8 cellular contexts compared by ENCODE assay signal in the genomic region with DNA sequence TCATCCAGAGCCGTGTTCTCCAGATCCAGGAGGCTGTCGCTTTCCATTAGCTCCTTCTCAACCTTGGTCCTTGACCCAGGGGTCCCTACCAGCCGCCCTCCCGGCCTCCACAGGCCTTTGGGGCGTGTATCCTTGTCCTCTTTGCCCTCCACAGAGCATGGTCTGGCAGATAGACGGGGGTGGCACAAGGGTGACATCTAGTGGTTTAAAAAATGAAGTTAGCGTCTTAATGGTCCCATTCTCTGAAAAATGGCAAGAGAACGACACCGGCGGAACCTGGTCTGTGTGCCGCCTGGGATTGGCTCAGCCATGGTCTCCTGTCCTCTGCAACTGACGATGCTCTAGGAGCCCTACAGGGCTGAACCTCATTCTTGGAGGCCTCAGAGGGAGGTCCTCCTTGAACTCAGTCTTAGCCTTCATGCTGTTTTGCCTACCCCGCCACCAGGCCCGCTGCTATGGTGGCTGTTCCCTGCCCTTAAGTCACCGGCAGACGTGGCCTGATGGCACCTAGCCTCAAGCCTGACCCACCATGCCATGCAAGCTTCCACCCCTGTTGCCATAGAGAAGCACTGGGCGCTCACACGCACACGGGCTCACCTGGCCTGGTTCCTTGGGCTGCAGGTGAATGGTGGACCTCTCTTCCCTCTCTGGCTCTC.
A peak's percentile ranks its signal among the peaks of the same experiment; 100 is the strongest.
DNase-seq lines count a peak whose midpoint lies in the region; ATAC-seq, FAIRE-seq and TF ChIP-seq lines count a peak whose summit lies in the region.

No MANE protein-coding gene starts in this region.

- no peaks in the 10 kb centered on the region; the same call in 1 of the 2 replicates for H3K79me2 ChIP-seq in GM12878 (ENCODE audit: control insufficient read depth, insufficient read depth, low read length)

- RAD21 ChIA-PET in GM12878 (lab: Charles Lee; ENCODE audit: unreplicated experiment) = interaction anchor here (0.7 to 3.5 kb wide), 7 partner anchors 25 to 191 kb away, joined by 3 to 31 read pairs (median 9); no protein-coding TSS in a partner anchor

- peak; percentile 13 for FAIRE-seq in GM12878 (lab: Jason Lieb, UNC)

- in situ Hi-C loops in Caki2 (cut with HindIII; ENCODE audit: low pct_unique_long_range_greater_than_20kb, low sequenced_read_pairs) = no loop called here
- in situ Hi-C loops in HAP-1 (cut with MboI; ENCODE audit: low sequenced_read_pairs) = loop anchor here (25.0 kb wide), 1 partner anchor 548 kb away; no protein-coding TSS in a partner anchor
- in situ Hi-C loops in GM12878 (cut with MboI) = no loop called here

- no peaks in the 10 kb centered on the region for H3K9me3 ChIP-seq in HAP-1
- H3K9me3 ChIP-seq in GM12878 (replicated peaks; ENCODE audit: control insufficient read depth, insufficient read depth, low read length) = no peaks in the 10 kb centered on the region; the same call in 2 of the 3 replicates

- TF ChIP-seq EP300 in GM12878 (IDR thresholded peaks at IDR 0.05; ENCODE audit: borderline replicate concordance in 1 of 2, control insufficient read depth in 1 of 2, low read depth in 2 of 2, low read length in 2 of 2) = no peak

- H3K4me1 ChIP-seq in HAP-1 = no peaks in the 10 kb centered on the region
- H3K4me1 ChIP-seq in GM12878 (ENCODE audit: control insufficient read depth, insufficient read depth, low read length) = no peaks in the 10 kb centered on the region

- no peaks in the 10 kb centered on the region for H4K20me1 ChIP-seq in GM12878 (ENCODE audit: control insufficient read depth, insufficient read depth)

- DNase-seq in Caki2 (ENCODE audit: low read depth) (peak; percentile 35), HAP-1 (ENCODE audit: low spot score in 2 of 2) (peak; percentile 59 to 71), NCI-H526 treated with DMSO at 0.1 percent for 48 hours (lab: John Stamatoyannopoulos, UW) (peak; percentile 2), GM12878 (ENCODE audit: low read depth, low spot score) (no peak), kidney tubule cell (ENCODE audit: low spot score) (peak; percentile 51)

- no TSS peak for BruUV-seq in GM12878 (replicated peaks; lab: Mats Ljungman, UMichigan)

- TF ChIP-seq POLR2A in GM12878 (IDR thresholded peaks at IDR 0.05; ENCODE audit: low read depth, low read length) = no peak

- WGBS in GM12878 (ENCODE audit: insufficient coverage, insufficient replicate concordance, low lambda C conversion rate, missing lambda C conversion rate) = 33% methylated on average over 19 of the region's 19 CpGs

- H3K27me3 ChIP-seq in HAP-1 (ENCODE audit: low read depth) = peaks cover 6% of the 10 kb centered on the region; the same call in 1 of the 2 replicates
- H3K27me3 ChIP-seq in GM12878 (replicated peaks in 1 of 2; ENCODE audit: control insufficient read depth in 2 of 2, insufficient read depth in 2 of 2, low read length in 1 of 2) = no peaks in the 10 kb centered on the region

- H3K27ac ChIP-seq in GM12878 (ENCODE audit: control insufficient read depth, insufficient read depth) = no peak overlapping the region

- CTCF ChIA-PET in GM12878 (lab: Yijun Ruan, JAX) = interaction anchor here (0.6 to 6.3 kb wide), 38 partner anchors 8 to 554 kb away, joined by 3 to 63 read pairs (median 4); no protein-coding TSS in a partner anchor

- peak; percentile 69 to 72 (median 70) for TF ChIP-seq CTCF in GM12878 (IDR thresholded peaks at IDR 0.05 in 2 of 3, conservative IDR thresholded peaks at IDR 0.05 in 1 of 3; ENCODE audit: control insufficient read depth in 2 of 3, extremely low read depth in 1 of 3, insufficient read depth in 1 of 3, low read depth in 3 of 3, low read length in 3 of 3)

- no peak overlapping the region for H3K9ac ChIP-seq in GM12878 (ENCODE audit: control insufficient read depth, insufficient read depth, low read length)

- ATAC-seq in GM12878 (peak; percentile 98), GM19397 (IDR thresholded peaks at IDR 0.05; ENCODE audit: unreplicated experiment) (no peak), HG02870 (IDR thresholded peaks at IDR 0.05; ENCODE audit: unreplicated experiment) (no peak), HG03039 (IDR thresholded peaks at IDR 0.05; ENCODE audit: unreplicated experiment) (no peak)

- H3K36me3 ChIP-seq in HAP-1 (replicated peaks) (no peaks in the 10 kb centered on the region), GM12878 (ENCODE audit: control insufficient read depth in 2 of 2, insufficient read depth in 2 of 2, low read length in 1 of 2) (no peaks in the 10 kb centered on the region)

- SMC1A ChIA-PET in GM12878 (lab: Charles Lee; ENCODE audit: uncharacterized antibody, unreplicated experiment) = interaction anchor here (0.5 to 3.8 kb wide), 15 partner anchors 12 to 192 kb away, joined by 3 to 50 read pairs (median 4); no protein-coding TSS in a partner anchor

- 0 out of 2 replicates have a peak overlapping the region, but pooled peaks have one; percentile 22 for H3K4me2 ChIP-seq in GM12878 (ENCODE audit: control insufficient read depth, insufficient read depth)

- POLR2A ChIA-PET in GM12878 (lab: Charles Lee) = no interaction called here

- peak; percentile 77 for TF ChIP-seq RAD21 in GM12878 (IDR thresholded peaks at IDR 0.05; ENCODE audit: insufficient read depth, low read depth, low read length)

- H2AFZ ChIP-seq in GM12878 (ENCODE audit: control insufficient read depth, low read depth, low read length) = peak overlapping the region; percentile 25

- no peak overlapping the region for H3K4me3 ChIP-seq in HAP-1
- no peak overlapping the region for H3K4me3 ChIP-seq in GM12878

- intact Hi-C loops in GM12878 (cut with micrococcal nuclease; ENCODE audit: unreplicated experiment) = loop anchor here (2.0 kb wide), 1 partner anchor 65 kb away; no protein-coding TSS in a partner anchor

TF ChIP-seq in GM12878, 131 proteins besides CTCF, POLR2A, EP300 and RAD21:
- TF ChIP-seq SMC3 (IDR thresholded peaks at IDR 0.05; ENCODE audit: borderline replicate concordance, low read length) (peak; percentile 54), SMARCA5 (IDR thresholded peaks at IDR 0.05) (0 out of 2 replicates have a peak, but pooled peaks have one; percentile 24)
- TF ChIP-seq, protein P1, sequence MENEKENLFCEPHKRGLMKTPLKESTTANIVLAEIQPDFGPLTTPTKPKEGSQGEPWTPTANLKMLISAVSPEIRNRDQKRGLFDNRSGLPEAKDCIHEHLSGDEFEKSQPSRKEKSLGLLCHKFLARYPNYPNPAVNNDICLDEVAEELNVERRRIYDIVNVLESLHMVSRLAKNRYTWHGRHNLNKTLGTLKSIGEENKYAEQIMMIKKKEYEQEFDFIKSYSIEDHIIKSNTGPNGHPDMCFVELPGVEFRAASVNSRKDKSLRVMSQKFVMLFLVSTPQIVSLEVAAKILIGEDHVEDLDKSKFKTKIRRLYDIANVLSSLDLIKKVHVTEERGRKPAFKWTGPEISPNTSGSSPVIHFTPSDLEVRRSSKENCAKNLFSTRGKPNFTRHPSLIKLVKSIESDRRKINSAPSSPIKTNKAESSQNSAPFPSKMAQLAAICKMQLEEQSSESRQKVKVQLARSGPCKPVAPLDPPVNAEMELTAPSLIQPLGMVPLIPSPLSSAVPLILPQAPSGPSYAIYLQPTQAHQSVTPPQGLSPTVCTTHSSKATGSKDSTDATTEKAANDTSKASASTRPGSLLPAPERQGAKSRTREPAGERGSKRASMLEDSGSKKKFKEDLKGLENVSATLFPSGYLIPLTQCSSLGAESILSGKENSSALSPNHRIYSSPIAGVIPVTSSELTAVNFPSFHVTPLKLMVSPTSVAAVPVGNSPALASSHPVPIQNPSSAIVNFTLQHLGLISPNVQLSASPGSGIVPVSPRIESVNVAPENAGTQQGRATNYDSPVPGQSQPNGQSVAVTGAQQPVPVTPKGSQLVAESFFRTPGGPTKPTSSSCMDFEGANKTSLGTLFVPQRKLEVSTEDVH (IDR thresholded peaks at IDR 0.05; ENCODE audit: low read depth, partially characterized antibody) = no peak
TF ChIP-seq in GM12878: peak in this region for 2.
